Comparison of ENCODE assay signal across 9 cellular contexts in genomic region chr6:6588064-6588923, GRCh38. TPM values are rescaled to one million over a fixed set of nuclear protein-coding genes. Genes with fewer than 3 reads are reported as not detected.
A peak's percentile ranks its signal among the peaks of the same experiment; 100 is the strongest.
DNase-seq lines count a peak whose midpoint lies in the region; ATAC-seq and TF ChIP-seq lines count a peak whose summit lies in the region.
"Had no signal": no experiment of that assay in that cellular context is flagged by ENCODE, and none has a peak within 500 bp of the region (broad histone marks: within the 10 kb centered on the region; RNA-seq: fewer than 3 reads in every experiment).

TSS of gene LY86 (plus strand) at chr6:6588720. CDS start at chr6:6588735, 15 bp downstream.

- H3K9ac ChIP-seq in colonic mucosa (ENCODE audit: low read depth in 2 of 2, low read length in 2 of 2): no peak within 1 kb of the TSS

- peak; percentile 47 for ATAC-seq in GM19463 (IDR thresholded peaks at IDR 0.05; ENCODE audit: unreplicated experiment)
- peak; percentile 44 for ATAC-seq in HG03460 (IDR thresholded peaks at IDR 0.05; ENCODE audit: unreplicated experiment)
- ATAC-seq: body of pancreas had no signal

- CTCF ChIA-PET in GM10248 (lab: Yijun Ruan, JAX): interaction anchor here (0.8 to 4.0 kb wide), 10 partner anchors 14 to 687 kb away, joined by 3 to 21 read pairs (median 3); no protein-coding TSS in a partner anchor

- TF ChIP-seq CTCF in GM10248 (IDR thresholded peaks at IDR 0.05; ENCODE audit: control extremely low read depth, extremely low read depth, low read depth, missing control alignments) (no peak), colonic mucosa (IDR thresholded peaks at IDR 0.05) (no peak)

- H3K9me3 ChIP-seq in colonic mucosa: no peaks in the 10 kb centered on the region
- H3K9me3 ChIP-seq: body of pancreas had no signal

- H3K4me3 ChIP-seq in colonic mucosa: peak within 1 kb of the TSS; percentile 1
- H3K4me3 ChIP-seq: body of pancreas had no signal

- POLR2A ChIA-PET in GM10248 (lab: Yijun Ruan, JAX): interaction anchor here (0.5 to 1.7 kb wide), 4 partner anchors 41 to 1627 kb away, joined by 3 to 5 read pairs (median 4); no protein-coding TSS in a partner anchor

- intact Hi-C loops in colonic mucosa (cut with DNase I): no loop called here

- H3K4me1 ChIP-seq in colonic mucosa: no peaks in the 10 kb centered on the region
- H3K4me1 ChIP-seq: body of pancreas had no signal

- DNase-seq in GM10248 (ENCODE audit: extremely low spot score): peak; percentile 62
- no peak for DNase-seq in colonic mucosa
- DNase-seq in superior temporal gyrus (ENCODE audit: extremely low spot score): peak; percentile 55
- DNase-seq in DMS53 (lab: John Stamatoyannopoulos, UW): no peak
- DNase-seq in DMS 273 treated with DMSO at 0.1 percent for 48 hours (lab: John Stamatoyannopoulos, UW): no peak
- DNase-seq in effector CD4-positive, alpha-beta T cell: no peak

- H3K36me3 ChIP-seq in colonic mucosa: no peaks in the 10 kb centered on the region

- H3K27ac ChIP-seq in colonic mucosa: peak within 1 kb of the TSS; percentile 7

- H3K27me3 ChIP-seq in colonic mucosa: no peaks in the 10 kb centered on the region
- H3K27me3 ChIP-seq: body of pancreas had no signal

RNA-seq across cellular contexts. Expression of gene LY86, which starts in this region (rescaled TPM):
- total RNA-seq in colonic mucosa: 1 to 10 TPM in 1 of 2 donors, under 1 TPM in 1; 0.91 to 1.3 TPM

Comparison
In these comparisons a context has a peak if more than half of its experiments do, and no peak if none do; other contexts are left out.
1. DNase-seq: peak in GM10248 (single experiment) and superior temporal gyrus (single experiment); none in colonic mucosa (single experiment), DMS53 (single experiment), DMS 273 treated with DMSO at 0.1 percent for 48 hours (single experiment) and effector CD4-positive, alpha-beta T cell (single experiment).